Comparison of ENCODE assay signal across 8 cellular contexts in genomic region chr5:149141957-149142851, GRCh38. TPM values are rescaled to one million over a fixed set of nuclear protein-coding genes. Genes with fewer than 3 reads are reported as not detected.
A peak's percentile ranks its signal among the peaks of the same experiment; 100 is the strongest.
DNase-seq lines count a peak whose midpoint lies in the region; ATAC-seq and TF ChIP-seq lines count a peak whose summit lies in the region.

No MANE protein-coding gene starts in this region.

- 43 to 58% (median 46%) methylated on average over 17 to 20 of the region's 20 CpGs for WGBS in spleen, 5 donors

- intact Hi-C loops in spleen (cut with DNase I; ENCODE audit: low total_unique reads), result loop anchor here (10.0 kb wide), 1 partner anchor 83 kb away; no protein-coding TSS in a partner anchor

- H3K9me3 ChIP-seq in spleen, result peaks cover 0 to 14% (median 0%) of the 10 kb centered on the region in 8 donors

- DNase-seq in AG08395 (ENCODE audit: low spot score) (peak; percentile 43), HL-60 (ENCODE audit: low read depth in 1 of 2, low spot score in 1 of 2) (no peak), astrocyte of the spinal cord (ENCODE audit: low read depth, low spot score) (no peak), iris pigment epithelial cell (ENCODE audit: low read depth) (peak; percentile 50), spleen (no peak), GM13977 (ENCODE audit: low spot score) (no peak)
- no peak for DNase-seq in activated CD4-positive, alpha-beta T cell treated with anti-CD3 and anti-CD28 coated beads for 4 hours

- H3K27ac ChIP-seq in HL-60 (replicated peaks) (no peak overlapping the region), spleen (peak overlapping the region in 7 of 8 donors; percentile 39 to 81 (median 60))

- peaks cover 3 to 36% (median 21%) of the 10 kb centered on the region in 6 donors for H3K4me1 ChIP-seq in spleen

- H3K36me3 ChIP-seq in spleen, result no peaks in the 10 kb centered on the region

- peaks cover 12% of the 10 kb centered on the region for H3K27me3 ChIP-seq in HL-60 (ENCODE audit: insufficient read depth, poor library complexity, severe bottlenecking)
- peaks cover 0 to 39% (median 8%) of the 10 kb centered on the region in 7 donors for H3K27me3 ChIP-seq in spleen (replicated peaks in 1 of 7)

- in situ Hi-C loops in astrocyte of the spinal cord (cut with HindIII; ENCODE audit: low sequenced_read_pairs) (no loop called here), GM13977 (cut with MboI; ENCODE audit: low pct_unique_long_range_greater_than_20kb, low sequenced_read_pairs, unreplicated experiment) (no loop called here)

- TF ChIP-seq CTCF in HL-60 (IDR thresholded peaks at IDR 0.05; ENCODE audit: insufficient read depth, low read length), result no peak
- TF ChIP-seq CTCF in astrocyte of the spinal cord (IDR thresholded peaks at IDR 0.05; ENCODE audit: low read depth, low read length), result no peak
- TF ChIP-seq CTCF in spleen (IDR thresholded peaks at IDR 0.05 in 8 of 11, conservative IDR thresholded peaks at IDR 0.05 in 3 of 11), result no peak
- TF ChIP-seq CTCF in GM13977 (IDR thresholded peaks at IDR 0.05; ENCODE audit: extremely low read depth, insufficient read depth, missing control alignments), result no peak

- H3K4me3 ChIP-seq in HL-60 (replicated peaks; ENCODE audit: insufficient read depth, low read length) (peak overlapping the region; percentile 42; the same call in 1 of the 2 replicates), astrocyte of the spinal cord (ENCODE audit: low read depth, low read length) (peak overlapping the region; percentile 68), spleen (peak overlapping the region; percentile 57 to 83 (median 62))

- ATAC-seq in GM18873 (IDR thresholded peaks at IDR 0.05; ENCODE audit: low FRiP score, unreplicated experiment), result no peak

- TF ChIP-seq POLR2A in spleen (IDR thresholded peaks at IDR 0.05), result no peak

RNA-seq across cellular contexts. Expression of gene ABLIM3, which starts 0.9 kb away (rescaled TPM):
- total RNA-seq in spleen, result 10 to 100 TPM; 12.8 to 32.9 (median 22.0) TPM
- 1 to 10 TPM; 3.3 to 5.2 (median 4.5) TPM for polyA plus RNA-seq in spleen

Comparison
In these comparisons a context has a peak if more than half of its experiments do, and no peak if none do; other contexts are left out.
1. DNase-seq: peak in AG08395 (single experiment) and iris pigment epithelial cell (single experiment); none in HL-60 (0 of 2), astrocyte of the spinal cord (single experiment), spleen (single experiment), activated CD4-positive, alpha-beta T cell treated with anti-CD3 and anti-CD28 coated beads for 4 hours (0 of 2) and GM13977 (single experiment).
2. Peak in every context shown above with its lines, with median percentiles within 50 percentile points of each other: H3K4me3 ChIP-seq.